In the genomic region with DNA sequence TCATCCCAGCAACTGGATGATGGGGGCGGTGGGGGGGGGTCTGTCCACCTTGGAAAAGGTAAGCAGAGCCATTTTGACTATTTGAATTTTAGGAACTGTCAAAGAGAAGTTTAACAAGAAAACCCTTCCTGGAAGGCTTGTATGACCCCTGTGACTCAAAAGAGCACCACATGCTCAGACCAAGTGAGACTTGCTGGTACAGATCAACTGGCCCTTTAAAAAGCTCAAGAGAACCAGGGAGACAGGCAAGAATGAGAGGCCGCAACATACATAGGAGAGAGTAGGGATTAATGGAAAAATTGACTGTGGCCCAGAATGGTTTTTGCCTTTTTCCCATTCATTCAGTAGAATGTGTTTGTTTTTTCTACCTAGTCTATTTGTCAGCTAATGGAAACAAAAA, we compare ENCODE assay signal across 1 cellular context.
TF ChIP-seq lines count a peak whose summit lies in the region.

No MANE protein-coding gene starts in this region.

TF ChIP-seq in endothelial cell of umbilical vein, 7 proteins besides CTCF, POLR2A, EP300 and RAD21 (continued from another document):
- no peak for TF ChIP-seq FOS (IDR thresholded peaks at IDR 0.05; ENCODE audit: borderline replicate concordance, insufficient read depth, low read length)
- no peak for TF ChIP-seq GATA2 (IDR thresholded peaks at IDR 0.05; ENCODE audit: insufficient read depth, insufficient read length, low read depth, low read length)
- TF ChIP-seq EZH2 (IDR thresholded peaks at IDR 0.05; ENCODE audit: borderline replicate concordance, low read depth, low read length, severe bottlenecking), result no peak
- no peak for TF ChIP-seq JUN (IDR thresholded peaks at IDR 0.05; ENCODE audit: borderline replicate concordance, insufficient read depth, insufficient read length, low read depth)
TF ChIP-seq in endothelial cell of umbilical vein: peak in this region for 0.
